In the genomic region with DNA sequence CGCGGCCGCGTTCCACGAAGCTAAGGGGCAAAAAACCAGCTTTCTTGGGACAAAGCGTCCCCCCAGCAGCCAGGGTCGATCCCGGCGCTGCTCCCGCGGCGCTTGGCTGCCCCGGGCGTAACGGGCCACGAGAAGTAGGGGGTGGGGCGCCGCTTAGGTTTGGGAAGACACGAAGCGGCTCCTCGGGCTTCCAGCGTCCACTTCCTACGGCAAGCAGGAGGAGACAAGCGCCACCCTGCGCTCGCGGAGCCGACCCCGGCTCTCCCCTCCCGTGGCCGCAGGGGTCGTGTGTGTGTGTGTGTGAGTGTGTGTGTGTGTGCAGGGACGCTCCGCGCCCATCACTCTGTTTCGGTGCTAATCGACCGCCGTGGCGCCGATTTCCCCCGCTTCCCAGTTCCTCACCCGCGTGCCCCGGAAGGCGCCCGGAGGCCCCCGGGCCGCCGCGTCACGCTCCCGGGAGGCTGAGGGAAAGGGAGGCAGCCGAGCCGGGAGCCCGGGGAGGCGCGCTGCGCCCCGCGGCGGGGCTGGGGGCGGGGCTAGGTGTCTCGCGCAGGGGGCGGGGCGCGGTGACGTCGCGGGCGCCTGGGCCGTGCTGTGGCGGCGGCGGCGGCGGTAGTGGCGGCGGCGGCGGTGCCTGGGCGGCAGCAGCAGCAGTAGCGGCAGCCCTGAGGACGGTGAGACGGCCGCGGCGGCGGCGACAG, we compare ENCODE assay signal across 1 cellular context.
TF ChIP-seq lines count a peak whose summit lies in the region.

A gene (plus strand): TSS at position 575 of the 701 bp plus-strand sequence. CDS start 36,681 bp downstream, outside the sequence.

TF ChIP-seq in A549, 52 proteins besides CTCF, POLR2A, EP300 and RAD21 (continued from another document):
- TF ChIP-seq, protein P1, sequence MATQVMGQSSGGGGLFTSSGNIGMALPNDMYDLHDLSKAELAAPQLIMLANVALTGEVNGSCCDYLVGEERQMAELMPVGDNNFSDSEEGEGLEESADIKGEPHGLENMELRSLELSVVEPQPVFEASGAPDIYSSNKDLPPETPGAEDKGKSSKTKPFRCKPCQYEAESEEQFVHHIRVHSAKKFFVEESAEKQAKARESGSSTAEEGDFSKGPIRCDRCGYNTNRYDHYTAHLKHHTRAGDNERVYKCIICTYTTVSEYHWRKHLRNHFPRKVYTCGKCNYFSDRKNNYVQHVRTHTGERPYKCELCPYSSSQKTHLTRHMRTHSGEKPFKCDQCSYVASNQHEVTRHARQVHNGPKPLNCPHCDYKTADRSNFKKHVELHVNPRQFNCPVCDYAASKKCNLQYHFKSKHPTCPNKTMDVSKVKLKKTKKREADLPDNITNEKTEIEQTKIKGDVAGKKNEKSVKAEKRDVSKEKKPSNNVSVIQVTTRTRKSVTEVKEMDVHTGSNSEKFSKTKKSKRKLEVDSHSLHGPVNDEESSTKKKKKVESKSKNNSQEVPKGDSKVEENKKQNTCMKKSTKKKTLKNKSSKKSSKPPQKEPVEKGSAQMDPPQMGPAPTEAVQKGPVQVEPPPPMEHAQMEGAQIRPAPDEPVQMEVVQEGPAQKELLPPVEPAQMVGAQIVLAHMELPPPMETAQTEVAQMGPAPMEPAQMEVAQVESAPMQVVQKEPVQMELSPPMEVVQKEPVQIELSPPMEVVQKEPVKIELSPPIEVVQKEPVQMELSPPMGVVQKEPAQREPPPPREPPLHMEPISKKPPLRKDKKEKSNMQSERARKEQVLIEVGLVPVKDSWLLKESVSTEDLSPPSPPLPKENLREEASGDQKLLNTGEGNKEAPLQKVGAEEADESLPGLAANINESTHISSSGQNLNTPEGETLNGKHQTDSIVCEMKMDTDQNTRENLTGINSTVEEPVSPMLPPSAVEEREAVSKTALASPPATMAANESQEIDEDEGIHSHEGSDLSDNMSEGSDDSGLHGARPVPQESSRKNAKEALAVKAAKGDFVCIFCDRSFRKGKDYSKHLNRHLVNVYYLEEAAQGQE (IDR thresholded peaks at IDR 0.05) = peak; percentile 46
- TF ChIP-seq MAFK (IDR thresholded peaks at IDR 0.05; ENCODE audit: partially characterized antibody) (no peak), BHLHE40 (IDR thresholded peaks at IDR 0.05; ENCODE audit: low read depth, low read length) (no peak), RCOR1 (IDR thresholded peaks at IDR 0.05; ENCODE audit: low read depth, low read length) (no peak), EHMT2 (IDR thresholded peaks at IDR 0.05; ENCODE audit: low read depth) (no peak), HOXA7 (CRISPR knock-in tag; IDR thresholded peaks at IDR 0.05) (0 out of 2 replicates have a peak, but pooled peaks have one; percentile 37), RARB (CRISPR knock-in tag; IDR thresholded peaks at IDR 0.05) (no peak), EHF (CRISPR knock-in tag; IDR thresholded peaks at IDR 0.05) (peak; percentile 72; the same call in 1 of the 2 replicates), NPAS2 (CRISPR knock-in tag; IDR thresholded peaks at IDR 0.05; ENCODE audit: borderline replicate concordance) (no peak), ZNF302 (CRISPR knock-in tag; IDR thresholded peaks at IDR 0.05) (no peak), MYC (IDR thresholded peaks at IDR 0.05; ENCODE audit: borderline replicate concordance, low read length) (peak; percentile 63; the same call in 1 of the 2 replicates), RFX5 (IDR thresholded peaks at IDR 0.05) (no peak), ZC3H11A (IDR thresholded peaks at IDR 0.05) (no peak), FOSL2 (IDR thresholded peaks at IDR 0.05) (no peak), FOSL2 (CRISPR knock-in tag; IDR thresholded peaks at IDR 0.05) (no peak), RNF2 (IDR thresholded peaks at IDR 0.05; ENCODE audit: borderline replicate concordance, low read depth) (peak; percentile 67; the same call in 1 of the 2 replicates), FOSB (CRISPR knock-in tag; IDR thresholded peaks at IDR 0.05) (peak; percentile 68; the same call in 1 of the 2 replicates), GATA3 (IDR thresholded peaks at IDR 0.05; ENCODE audit: borderline replicate concordance) (peak; percentile 54; the same call in 1 of the 2 replicates), MAZ (IDR thresholded peaks at IDR 0.05; ENCODE audit: borderline replicate concordance, low read depth, low read length) (peak; percentile 52; the same call in 1 of the 2 replicates), CHD4 (IDR thresholded peaks at IDR 0.05; ENCODE audit: borderline replicate concordance) (no peak), ESRRA (IDR thresholded peaks at IDR 0.05; ENCODE audit: borderline replicate concordance, low read length) (no peak), KDM1A (IDR thresholded peaks at IDR 0.05; ENCODE audit: low read depth) (no peak)
- TF ChIP-seq, protein P2, sequence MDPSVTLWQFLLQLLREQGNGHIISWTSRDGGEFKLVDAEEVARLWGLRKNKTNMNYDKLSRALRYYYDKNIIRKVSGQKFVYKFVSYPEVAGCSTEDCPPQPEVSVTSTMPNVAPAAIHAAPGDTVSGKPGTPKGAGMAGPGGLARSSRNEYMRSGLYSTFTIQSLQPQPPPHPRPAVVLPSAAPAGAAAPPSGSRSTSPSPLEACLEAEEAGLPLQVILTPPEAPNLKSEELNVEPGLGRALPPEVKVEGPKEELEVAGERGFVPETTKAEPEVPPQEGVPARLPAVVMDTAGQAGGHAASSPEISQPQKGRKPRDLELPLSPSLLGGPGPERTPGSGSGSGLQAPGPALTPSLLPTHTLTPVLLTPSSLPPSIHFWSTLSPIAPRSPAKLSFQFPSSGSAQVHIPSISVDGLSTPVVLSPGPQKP (IDR thresholded peaks at IDR 0.05; ENCODE audit: low read depth, low read length) = no peak
- TF ChIP-seq, protein P3, sequence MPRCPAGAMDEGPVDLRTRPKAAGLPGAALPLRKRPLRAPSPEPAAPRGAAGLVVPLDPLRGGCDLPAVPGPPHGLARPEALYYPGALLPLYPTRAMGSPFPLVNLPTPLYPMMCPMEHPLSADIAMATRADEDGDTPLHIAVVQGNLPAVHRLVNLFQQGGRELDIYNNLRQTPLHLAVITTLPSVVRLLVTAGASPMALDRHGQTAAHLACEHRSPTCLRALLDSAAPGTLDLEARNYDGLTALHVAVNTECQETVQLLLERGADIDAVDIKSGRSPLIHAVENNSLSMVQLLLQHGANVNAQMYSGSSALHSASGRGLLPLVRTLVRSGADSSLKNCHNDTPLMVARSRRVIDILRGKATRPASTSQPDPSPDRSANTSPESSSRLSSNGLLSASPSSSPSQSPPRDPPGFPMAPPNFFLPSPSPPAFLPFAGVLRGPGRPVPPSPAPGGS (IDR thresholded peaks at IDR 0.05) = peak; percentile 79
- TF ChIP-seq, protein P4, sequence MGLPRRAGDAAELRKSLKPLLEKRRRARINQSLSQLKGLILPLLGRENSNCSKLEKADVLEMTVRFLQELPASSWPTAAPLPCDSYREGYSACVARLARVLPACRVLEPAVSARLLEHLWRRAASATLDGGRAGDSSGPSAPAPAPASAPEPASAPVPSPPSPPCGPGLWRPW (IDR thresholded peaks at IDR 0.05) = no peak
- TF ChIP-seq, protein P5, sequence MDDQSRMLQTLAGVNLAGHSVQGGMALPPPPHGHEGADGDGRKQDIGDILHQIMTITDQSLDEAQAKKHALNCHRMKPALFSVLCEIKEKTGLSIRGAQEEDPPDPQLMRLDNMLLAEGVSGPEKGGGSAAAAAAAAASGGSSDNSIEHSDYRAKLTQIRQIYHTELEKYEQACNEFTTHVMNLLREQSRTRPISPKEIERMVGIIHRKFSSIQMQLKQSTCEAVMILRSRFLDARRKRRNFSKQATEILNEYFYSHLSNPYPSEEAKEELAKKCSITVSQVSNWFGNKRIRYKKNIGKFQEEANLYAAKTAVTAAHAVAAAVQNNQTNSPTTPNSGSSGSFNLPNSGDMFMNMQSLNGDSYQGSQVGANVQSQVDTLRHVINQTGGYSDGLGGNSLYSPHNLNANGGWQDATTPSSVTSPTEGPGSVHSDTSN (IDR thresholded peaks at IDR 0.05) = no peak
